Comparison of ENCODE assay signal across 10 cellular contexts in genomic region chr3:143832433-143832832, GRCh38. TPM values are rescaled to one million over a fixed set of nuclear protein-coding genes. Genes with fewer than 3 reads are reported as not detected.
A peak's percentile ranks its signal among the peaks of the same experiment; 100 is the strongest.
DNase-seq lines count a peak whose midpoint lies in the region; ATAC-seq and TF ChIP-seq lines count a peak whose summit lies in the region.
"Had no signal": no experiment of that assay in that cellular context is flagged by ENCODE, and none has a peak within 500 bp of the region (broad histone marks: within the 10 kb centered on the region; RNA-seq: fewer than 3 reads in every experiment).

No MANE protein-coding gene starts in this region.

- H3K27ac ChIP-seq in stomach = peak overlapping the region in 1 of 5 donors; percentile 63
- H3K27ac ChIP-seq in sigmoid colon = peak overlapping the region in 1 of 4 donors; percentile 64

- no peaks in the 10 kb centered on the region for H3K9me3 Mint-ChIP-seq in natural killer cell

- TF ChIP-seq CTCF in natural killer cell (IDR thresholded peaks at IDR 0.05) (no peak), stomach (IDR thresholded peaks at IDR 0.05) (no peak), sigmoid colon (IDR thresholded peaks at IDR 0.05) (no peak)

- ATAC-seq in GM19035 (IDR thresholded peaks at IDR 0.05; ENCODE audit: unreplicated experiment) = peak; percentile 57
- peak; percentile 25 for ATAC-seq in HG03521 (IDR thresholded peaks at IDR 0.05; ENCODE audit: unreplicated experiment)
- peak; percentile 40 to 62 (median 52) for ATAC-seq in natural killer cell
- ATAC-seq: right cardiac atrium had no signal

- TF ChIP-seq EP300 in stomach (IDR thresholded peaks at IDR 0.05) (no peak), sigmoid colon (IDR thresholded peaks at IDR 0.05) (no peak)

- H3K4me3 ChIP-seq in stomach (no peak overlapping the region), sigmoid colon (no peak overlapping the region)

- peaks cover 19 to 27% of the 10 kb centered on the region in 2 donors for H3K4me1 Mint-ChIP-seq in natural killer cell

- intact Hi-C loops in natural killer cell (cut with micrococcal nuclease) (no loop called here), stomach (cut with DNase I; ENCODE audit: low total_unique reads) (no loop called here), sigmoid colon (cut with DNase I) (no loop called here)

- H3K9me3 ChIP-seq in stomach (no peaks in the 10 kb centered on the region), sigmoid colon (no peaks in the 10 kb centered on the region)
- H3K9me3 ChIP-seq: adrenal gland had no signal

- no peak overlapping the region for H3K4me3 Mint-ChIP-seq in natural killer cell

- H3K4me1 ChIP-seq in stomach (peaks cover 0 to 33% (median 17%) of the 10 kb centered on the region in 4 donors), sigmoid colon (peaks cover 0 to 42% (median 33%) of the 10 kb centered on the region in 4 donors)

- DNase-seq in HCEC 1CT (peak; percentile 34), natural killer cell (no peak), stomach (no peak), sigmoid colon (no peak)
- DNase-seq in effector CD8-positive, alpha-beta T cell (lab: John Stamatoyannopoulos, UW) = no peak
- DNase-seq: adrenal gland, NCI-H1092, right cardiac atrium had no signal

- no peak for TF ChIP-seq POLR2A in stomach (IDR thresholded peaks at IDR 0.05)
- no peak for TF ChIP-seq POLR2A in sigmoid colon (IDR thresholded peaks at IDR 0.05)

- H3K36me3 Mint-ChIP-seq in natural killer cell = no peaks in the 10 kb centered on the region

- H3K27ac Mint-ChIP-seq in natural killer cell = peak overlapping the region in 1 of 2 donors; percentile 39

- H3K36me3 ChIP-seq in stomach (no peaks in the 10 kb centered on the region), sigmoid colon (no peaks in the 10 kb centered on the region)
- H3K36me3 ChIP-seq: adrenal gland had no signal

- H3K27me3 ChIP-seq in stomach = no peaks in the 10 kb centered on the region
- no peaks in the 10 kb centered on the region for H3K27me3 ChIP-seq in sigmoid colon
- H3K27me3 ChIP-seq: adrenal gland had no signal

- H3K27me3 Mint-ChIP-seq in natural killer cell (ENCODE audit: low read depth in 2 of 2) = no peaks in the 10 kb centered on the region

RNA-seq across cellular contexts. Expression of gene SLC9A9, which starts 15.8 kb away (rescaled TPM):
- total RNA-seq in natural killer cell (10 to 100 TPM; 24.0 to 29.1 (median 27.2) TPM), stomach (10 to 100 TPM in 4 of 5 donors, under 1 TPM in 1; 0.58 to 29.7 (median 20.4) TPM), sigmoid colon (10 to 100 TPM; 18.9 to 29.9 (median 25.2) TPM)
- polyA plus RNA-seq in stomach (1 to 10 TPM; 3.1 to 9.8 (median 7.0) TPM), sigmoid colon (1 to 10 TPM; 2.4 to 7.1 (median 2.5) TPM)
